In genomic region chr5:61598140-61598539, GRCh38 we compare ENCODE assay signal across 14 cellular contexts.
"Had no signal": no experiment of that assay in that cellular context is flagged by ENCODE, and none has a peak within 500 bp of the region (broad histone marks: within the 10 kb centered on the region; RNA-seq: fewer than 3 reads in every experiment).

No MANE protein-coding gene starts in this region.

- DNase-seq: activated CD4-positive, alpha-beta T cell treated with anti-CD3 and anti-CD28 coated beads, Interleukin-2, amount 10 ng/mL, durations not matched to agents 24 days and 14 days; activated naive CD4-positive, alpha-beta T cell treated with anti-CD3 and anti-CD28 coated beads, Interleukin-2, amount 50 U/mL, for 16 hours; cortex of kidney; effector CD8-positive, alpha-beta T cell; foreskin melanocyte; heart right ventricle; islet precursor cell; nephron progenitor cell; stimulated activated CD4-positive, alpha-beta T cell treated with anti-CD3 and anti-CD28 coated beads, Interleukin-4, amount 100 ng/mL, for 1 hour; stimulated activated CD8-positive, alpha-beta memory T cell treated with anti-CD3 and anti-CD28 coated beads, Interleukin-4, amount 100 ng/mL, for 48 hours; stomach had no signal

- H3K27ac ChIP-seq: heart right ventricle, stomach had no signal

- H3K36me3 ChIP-seq: heart right ventricle, stomach had no signal

- ATAC-seq: heart right ventricle, left lobe of liver, WTC11 had no signal

- H3K27me3 ChIP-seq: heart right ventricle, stomach had no signal

- H3K9me3 ChIP-seq: stomach had no signal

- FAIRE-seq: urothelium cell line had no signal

- H3K4me3 ChIP-seq: heart right ventricle, stomach had no signal
